17 cellular contexts compared by ENCODE assay signal in the genomic region with DNA sequence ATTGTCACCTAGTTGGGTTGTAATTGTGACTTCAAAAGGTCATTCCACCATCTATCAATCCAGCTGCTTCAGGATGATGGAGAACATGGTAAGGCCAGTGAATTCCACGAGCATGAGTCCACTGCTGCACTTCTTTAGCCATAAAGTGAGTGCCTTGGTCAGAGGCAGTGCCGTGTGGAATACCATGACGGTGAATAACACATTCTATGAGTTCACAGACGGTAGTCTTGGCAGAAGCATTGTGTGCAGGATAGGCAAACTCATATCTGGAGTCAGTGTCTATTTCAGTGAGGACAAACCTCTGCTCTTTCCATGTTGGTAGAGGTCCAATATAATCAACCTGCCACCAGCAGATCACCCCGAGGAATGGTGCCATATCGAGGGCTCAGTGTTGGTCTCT.
"Had no signal": no experiment of that assay in that cellular context is flagged by ENCODE, and none has a peak within 500 bp of the region (broad histone marks: within the 10 kb centered on the region; RNA-seq: fewer than 3 reads in every experiment).

No MANE protein-coding gene starts in this region.

- H3K4me1 ChIP-seq: left lung, parathyroid adenoma, sigmoid colon, thyroid gland, uterus had no signal

- H3K36me3 ChIP-seq: left lung, sigmoid colon, thyroid gland, uterus had no signal

- H3K36me3 Mint-ChIP-seq: naive thymus-derived CD4-positive, alpha-beta T cell; stimulated activated effector memory CD8-positive, alpha-beta T cell treated with anti-CD3 and anti-CD28 coated beads, Interleukin-12 subunit alpha, Interleukin-12 subunit beta, amount 100 ng/mL, for 72 hours had no signal

- H3K4me3 ChIP-seq: left lung, sigmoid colon, thyroid gland, uterus had no signal

- H3K27me3 ChIP-seq: left lung, sigmoid colon, thyroid gland, uterus had no signal

- ATAC-seq: effector memory CD8-positive, alpha-beta T cell; left lung; naive thymus-derived CD4-positive, alpha-beta T cell; stimulated activated effector memory CD8-positive, alpha-beta T cell treated with anti-CD3 and anti-CD28 coated beads, Interleukin-12 subunit alpha, Interleukin-12 subunit beta, amount 100 ng/mL, for 72 hours had no signal

- H3K27ac Mint-ChIP-seq: activated T-helper 1 cell treated with anti-CD3 and anti-CD28 coated beads, Interleukin-12 subunit alpha, Interleukin-12 subunit beta, Interleukin-2, Interleukin-4 antibody, amounts not matched to agents 30 ng/mL and 10 ng/mL and 1 ng/mL, durations not matched to agents 14 hours and 24 hours and 36 hours; effector memory CD8-positive, alpha-beta T cell; naive thymus-derived CD4-positive, alpha-beta T cell; stimulated activated effector memory CD8-positive, alpha-beta T cell treated with anti-CD3 and anti-CD28 coated beads, Interleukin-12 subunit alpha, Interleukin-12 subunit beta, amount 100 ng/mL, for 72 hours had no signal

- H3K4me3 Mint-ChIP-seq: activated T-helper 1 cell treated with anti-CD3 and anti-CD28 coated beads, Interleukin-12 subunit alpha, Interleukin-12 subunit beta, Interleukin-2, Interleukin-4 antibody, amounts not matched to agents 30 ng/mL and 10 ng/mL and 1 ng/mL, durations not matched to agents 14 hours and 24 hours and 36 hours; effector memory CD8-positive, alpha-beta T cell; naive thymus-derived CD4-positive, alpha-beta T cell; stimulated activated effector memory CD8-positive, alpha-beta T cell treated with anti-CD3 and anti-CD28 coated beads, Interleukin-12 subunit alpha, Interleukin-12 subunit beta, amount 100 ng/mL, for 72 hours had no signal

- H3K4me1 Mint-ChIP-seq: naive thymus-derived CD4-positive, alpha-beta T cell; stimulated activated effector memory CD8-positive, alpha-beta T cell treated with anti-CD3 and anti-CD28 coated beads, Interleukin-12 subunit alpha, Interleukin-12 subunit beta, amount 100 ng/mL, for 72 hours had no signal

- DNase-seq: activated CD4-positive, CD25-positive, alpha-beta regulatory T cell treated with anti-CD3 and anti-CD28 coated beads, Interleukin-2, amount 50 U/mL, for 72 hours; activated naive CD4-positive, alpha-beta T cell treated with Interleukin-2 at 50 U/mL for 16 hours; anterior cingulate cortex; dermis blood vessel endothelial cell; effector memory CD8-positive, alpha-beta T cell; hippocampal formation; left lung; naive thymus-derived CD4-positive, alpha-beta T cell; sigmoid colon; stimulated activated CD4-positive, alpha-beta T cell treated with anti-CD3 and anti-CD28 coated beads, Interleukin-12 subunit alpha, Interleukin-12 subunit beta, amount 100 ng/mL, for 4 hours; stimulated activated CD4-positive, alpha-beta T cell treated with anti-CD3 and anti-CD28 coated beads, Interleukin-2, amount 100 ng/mL, for 24 hours; T-helper 9 cell; thyroid gland; uterus had no signal

- H3K9me3 ChIP-seq: sigmoid colon, thyroid gland, uterus had no signal

- H3K27me3 Mint-ChIP-seq: effector memory CD8-positive, alpha-beta T cell; naive thymus-derived CD4-positive, alpha-beta T cell had no signal

- H3K9me3 Mint-ChIP-seq: activated T-helper 1 cell treated with anti-CD3 and anti-CD28 coated beads, Interleukin-12 subunit alpha, Interleukin-12 subunit beta, Interleukin-2, Interleukin-4 antibody, amounts not matched to agents 30 ng/mL and 10 ng/mL and 1 ng/mL, durations not matched to agents 14 hours and 24 hours and 36 hours had no signal

- H3K27ac ChIP-seq: left lung, parathyroid adenoma, sigmoid colon, thyroid gland, uterus had no signal
